Comparison of ENCODE assay signal across 2 cellular contexts in genomic region chr2:46767706-46768105, GRCh38.
A peak's percentile ranks its signal among the peaks of the same experiment; 100 is the strongest.
TF ChIP-seq lines count a peak whose summit lies in the region.

No MANE protein-coding gene starts in this region.

TF ChIP-seq in HepG2, 621 proteins besides CTCF, POLR2A, EP300 and RAD21:
- TF ChIP-seq BCLAF1 (IDR thresholded peaks at IDR 0.05) (no peak), RBM22 (optimal IDR thresholded peaks at IDR 0.05; ENCODE audit: low read length) (peak; percentile 14)
TF ChIP-seq in HepG2: peak in this region for 1.

TF ChIP-seq in K562, 482 proteins besides CTCF, POLR2A, EP300 and RAD21 (continued from another document):
- TF ChIP-seq RBM25 (IDR thresholded peaks at IDR 0.05; ENCODE audit: low read depth, low read length, severe bottlenecking), result peak; percentile 64
- no peak for TF ChIP-seq CREB5 (CRISPR knock-in tag; IDR thresholded peaks at IDR 0.05)
- TF ChIP-seq STAT5A (IDR thresholded peaks at IDR 0.05; ENCODE audit: borderline replicate concordance, low read length), result no peak
